ENCODE assay signal across 23 cellular contexts in the genomic region with DNA sequence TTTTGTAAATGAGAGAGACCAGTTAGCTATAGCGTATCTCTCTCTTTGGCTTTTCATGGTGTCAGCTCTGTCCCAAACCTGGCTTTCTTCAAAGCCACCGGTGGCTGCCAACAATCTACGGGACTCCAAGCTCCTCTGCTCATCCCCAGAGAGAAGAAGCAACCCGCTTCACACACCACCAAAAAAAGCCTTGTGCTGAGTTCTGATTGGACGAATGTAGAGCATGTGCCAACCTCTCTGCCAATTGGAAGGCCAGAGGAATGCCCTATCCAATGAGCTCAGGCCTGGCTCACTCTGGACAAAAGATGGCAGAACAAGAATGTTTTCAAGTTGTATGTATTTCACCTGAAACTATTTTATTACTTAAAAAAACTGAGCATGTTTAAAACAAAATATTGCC.
"Had no signal": no experiment of that assay in that cellular context is flagged by ENCODE, and none has a peak within 500 bp of the region (broad histone marks: within the 10 kb centered on the region; RNA-seq: fewer than 3 reads in every experiment).

No MANE protein-coding gene starts in this region.

- FAIRE-seq: kidney, pancreas had no signal

- H3K27me3 ChIP-seq: colonic mucosa, hepatocyte, neural progenitor cell, pancreas, suprapubic skin, tibial artery had no signal

- ATAC-seq: left cardiac atrium; lower lobe of right lung; natural killer cell treated with Interleukin-12 subunit alpha and Interleukin-12 subunit beta and Interleukin-15 and Interleukin-18, amount 100 ng/mL, for 72 hours; pancreas; right cardiac atrium; stimulated activated effector memory CD8-positive, alpha-beta T cell treated with anti-CD3 and anti-CD28 coated beads, Interleukin-12 subunit alpha, Interleukin-12 subunit beta, amount 100 ng/mL, for 72 hours; stimulated activated naive CD8-positive, alpha-beta T cell treated with anti-CD3 and anti-CD28 coated beads, Interleukin-15, Interleukin-2, amounts not matched to agents 100 U/mL and 50 U/mL, for 24 hours had no signal

- H3K36me3 ChIP-seq: colonic mucosa, left ventricle myocardium inferior, lower lobe of right lung, neural progenitor cell, pancreas, suprapubic skin, tibial artery had no signal

- H3K27ac ChIP-seq: colonic mucosa, hepatocyte, left ventricle myocardium inferior, lower lobe of right lung, neural progenitor cell, pancreas, suprapubic skin, tibial artery had no signal

- H3K9me3 ChIP-seq: colonic mucosa, left ventricle myocardium inferior, lower lobe of right lung, pancreas, suprapubic skin, tibial artery had no signal

- H3K4me3 ChIP-seq: colonic mucosa, hepatocyte, left ventricle myocardium inferior, lower lobe of right lung, neural progenitor cell, pancreas, smooth muscle cell, suprapubic skin, tibial artery had no signal

- H3K4me1 ChIP-seq: colonic mucosa, left ventricle myocardium inferior, lower lobe of right lung, neural progenitor cell, pancreas, suprapubic skin, tibial artery had no signal

- H3K4me2 ChIP-seq: hepatocyte, neural progenitor cell, smooth muscle cell had no signal

- H2AFZ ChIP-seq: hepatocyte, neural progenitor cell had no signal

- DNase-seq: colonic mucosa; dermis blood vessel endothelial cell; effector CD4-positive, alpha-beta T cell; foreskin melanocyte; head of caudate nucleus; kidney; left cardiac atrium; left ventricle myocardium inferior; lower lobe of right lung; midbrain; nucleus accumbens; pancreas; right cardiac atrium; stimulated activated CD4-positive, alpha-beta T cell treated with anti-CD3 and anti-CD28 coated beads, Interleukin-4, amount 100 ng/mL, for 1 hour; stimulated activated CD8-positive, alpha-beta memory T cell treated with anti-CD3 and anti-CD28 coated beads, Interleukin-4, amount 100 ng/mL, for 48 hours; stimulated activated naive CD8-positive, alpha-beta T cell treated with anti-CD3 and anti-CD28 coated beads, Interleukin-15, Interleukin-2, amounts not matched to agents 100 U/mL and 50 U/mL, for 24 hours; tibial artery had no signal

- H3K9ac ChIP-seq: neural progenitor cell had no signal
